20 cellular contexts compared by ENCODE assay signal in genomic region chr18:52367962-52368745, GRCh38. TPM values are rescaled to one million over a fixed set of nuclear protein-coding genes. Genes with fewer than 3 reads are reported as not detected.
DNase-seq lines count a peak whose midpoint lies in the region; ATAC-seq, FAIRE-seq and TF ChIP-seq lines count a peak whose summit lies in the region.
"Had no signal": no experiment of that assay in that cellular context is flagged by ENCODE, and none has a peak within 500 bp of the region (broad histone marks: within the 10 kb centered on the region; RNA-seq: fewer than 3 reads in every experiment).

No MANE protein-coding gene starts in this region.

- no peaks in the 10 kb centered on the region for H4K20me1 ChIP-seq in GM23338 (replicated peaks; ENCODE audit: insufficient read depth)
- H4K20me1 ChIP-seq: BLaER1 treated with 17β-estradiol and CSF1 and Interleukin-3, amounts not matched to agents 10 nM and 100 nM had no signal

- DNase-seq in NCI-H2227 (lab: John Stamatoyannopoulos, UW; ENCODE audit: unreplicated experiment) = peak; percentile 7
- no peak for DNase-seq in NCI-H2227 treated with DMSO at 0.1 percent for 48 hours (lab: John Stamatoyannopoulos, UW)
- peak; percentile 93 for DNase-seq in NCI-H69 (lab: John Stamatoyannopoulos, UW)
- DNase-seq in left kidney (ENCODE audit: low read depth, low spot score) = peak; percentile 31
- DNase-seq in HTR-8/SVneo (ENCODE audit: insufficient read length, low spot score) = no peak
- DNase-seq in GM23338 (ENCODE audit: low spot score) = no peak
- DNase-seq in right atrium auricular region (ENCODE audit: low spot score) = no peak
- DNase-seq: ACHN; CD4-positive, CD25-positive, alpha-beta regulatory T cell; DMS 273 treated with DMSO at 0.1 percent for 48 hours; HCEC 1CT; HFFc6; IMR-90; KBM-7 had no signal

- H3K4me3 ChIP-seq in GM23338 (no peak overlapping the region), right atrium auricular region (no peak overlapping the region)
- H3K4me3 ChIP-seq: BLaER1 treated with 17β-estradiol and CSF1 and Interleukin-3, amounts not matched to agents 10 nM and 100 nM had no signal

- H3K36me3 Mint-ChIP-seq in GM23338 (ENCODE audit: low read depth) = peaks cover 6% of the 10 kb centered on the region; the same call in 1 of the 3 replicates
- H3K36me3 Mint-ChIP-seq: CD4-positive, CD25-positive, alpha-beta regulatory T cell had no signal

- peaks cover 3% of the 10 kb centered on the region; the same call in 1 of the 3 replicates for H3K9me3 Mint-ChIP-seq in GM23338

- H3K4me2 ChIP-seq in GM23338 = no peak overlapping the region
- H3K4me2 ChIP-seq: BLaER1 treated with 17β-estradiol and CSF1 and Interleukin-3, amounts not matched to agents 10 nM and 100 nM had no signal

- no peak overlapping the region for H3K4me3 Mint-ChIP-seq in GM23338
- H3K4me3 Mint-ChIP-seq: CD4-positive, CD25-positive, alpha-beta regulatory T cell; HFFc6 had no signal

- no peak overlapping the region for H2AFZ ChIP-seq in GM23338

- H3K9me3 ChIP-seq in right atrium auricular region = no peaks in the 10 kb centered on the region

- H3K4me1 Mint-ChIP-seq in GM23338 = peaks cover 4% of the 10 kb centered on the region
- H3K4me1 Mint-ChIP-seq: CD4-positive, CD25-positive, alpha-beta regulatory T cell had no signal

- FAIRE-seq in HTR-8/SVneo (lab: Jason Lieb, UNC) = no peak
- FAIRE-seq: GM12891, GM19239 had no signal

- ATAC-seq in GM23338 = no peak

- H3K27ac ChIP-seq in GM23338 (ENCODE audit: low read depth) (no peak overlapping the region), right atrium auricular region (no peak overlapping the region)
- H3K27ac ChIP-seq: 22Rv1; BLaER1 treated with 17β-estradiol and CSF1 and Interleukin-3, amounts not matched to agents 10 nM and 100 nM; HL-60 had no signal

- H3K27me3 ChIP-seq in GM23338 (ENCODE audit: insufficient read depth) (no peaks in the 10 kb centered on the region), right atrium auricular region (no peaks in the 10 kb centered on the region)
- H3K27me3 ChIP-seq: BLaER1 treated with 17β-estradiol and CSF1 and Interleukin-3, amounts not matched to agents 10 nM and 100 nM had no signal

- H3K36me3 ChIP-seq in GM23338 (ENCODE audit: insufficient read depth) = no peaks in the 10 kb centered on the region
- H3K36me3 ChIP-seq in right atrium auricular region = no peaks in the 10 kb centered on the region
- H3K36me3 ChIP-seq: BLaER1 treated with 17β-estradiol and CSF1 and Interleukin-3, amounts not matched to agents 10 nM and 100 nM had no signal

- H3K27ac Mint-ChIP-seq in GM23338 = no peak overlapping the region
- H3K27ac Mint-ChIP-seq: CD4-positive, CD25-positive, alpha-beta regulatory T cell; HFFc6 had no signal

- no peaks in the 10 kb centered on the region for H3K27me3 Mint-ChIP-seq in GM23338 (ENCODE audit: insufficient read depth, low read depth, poor library complexity)
- H3K27me3 Mint-ChIP-seq: CD4-positive, CD25-positive, alpha-beta regulatory T cell had no signal

- H3K9me2 ChIP-seq in GM23338 (ENCODE audit: insufficient read depth) = no peaks in the 10 kb centered on the region

- no peaks in the 10 kb centered on the region for H3K79me2 ChIP-seq in GM23338 (replicated peaks; ENCODE audit: insufficient read depth)

- H3K4me1 ChIP-seq in GM23338 (ENCODE audit: insufficient read depth) = peaks cover 6% of the 10 kb centered on the region; the same call in 1 of the 2 replicates
- no peaks in the 10 kb centered on the region for H3K4me1 ChIP-seq in right atrium auricular region
- H3K4me1 ChIP-seq: BLaER1 treated with 17β-estradiol and CSF1 and Interleukin-3, amounts not matched to agents 10 nM and 100 nM had no signal

- TF ChIP-seq CTCF in GM23338 (conservative IDR thresholded peaks at IDR 0.05; ENCODE audit: low read depth in 2 of 2) = no peak
- TF ChIP-seq CTCF in right atrium auricular region (IDR thresholded peaks at IDR 0.05) = no peak

- no peaks in the 10 kb centered on the region for H3F3A ChIP-seq in GM23338 (replicated peaks; ENCODE audit: low read depth)

TF ChIP-seq in GM23338, 12 proteins besides CTCF, POLR2A, EP300 and RAD21 (continues in another document):
- TF ChIP-seq POLR2AphosphoS5 (IDR thresholded peaks at IDR 0.05; ENCODE audit: low read depth) = no peak
- no peak for TF ChIP-seq ZNF114 (CRISPR knock-in tag; IDR thresholded peaks at IDR 0.05)
- TF ChIP-seq EZH2phosphoT487 (IDR thresholded peaks at IDR 0.05; ENCODE audit: unreplicated experiment) = no peak
- TF ChIP-seq STAT1 (IDR thresholded peaks at IDR 0.05; ENCODE audit: unreplicated experiment) = no peak
- TF ChIP-seq NANOG (IDR thresholded peaks at IDR 0.05; ENCODE audit: borderline replicate concordance) = no peak
- TF ChIP-seq, protein P1, sequence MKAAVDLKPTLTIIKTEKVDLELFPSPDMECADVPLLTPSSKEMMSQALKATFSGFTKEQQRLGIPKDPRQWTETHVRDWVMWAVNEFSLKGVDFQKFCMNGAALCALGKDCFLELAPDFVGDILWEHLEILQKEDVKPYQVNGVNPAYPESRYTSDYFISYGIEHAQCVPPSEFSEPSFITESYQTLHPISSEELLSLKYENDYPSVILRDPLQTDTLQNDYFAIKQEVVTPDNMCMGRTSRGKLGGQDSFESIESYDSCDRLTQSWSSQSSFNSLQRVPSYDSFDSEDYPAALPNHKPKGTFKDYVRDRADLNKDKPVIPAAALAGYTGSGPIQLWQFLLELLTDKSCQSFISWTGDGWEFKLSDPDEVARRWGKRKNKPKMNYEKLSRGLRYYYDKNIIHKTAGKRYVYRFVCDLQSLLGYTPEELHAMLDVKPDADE (IDR thresholded peaks at IDR 0.05) = no peak
- no peak for TF ChIP-seq REST (IDR thresholded peaks at IDR 0.05; ENCODE audit: unreplicated experiment)
- TF ChIP-seq JUNB (IDR thresholded peaks at IDR 0.05; ENCODE audit: unreplicated experiment) = no peak

RNA-seq across cellular contexts. Expression of gene DCC, which starts 28.2 kb away (rescaled TPM):
- 0.70 and 0.73 TPM in 2 replicates for total RNA-seq in GM23338 (2014; rRNA removed; shearing (Covaris generic))
- 0.53 and 0.99 TPM in 2 replicates for polyA plus RNA-seq in GM23338 (2016; fragmentation: Nextera tagmentation; extraction: Ambion mirVana)
- not detected for total RNA-seq in right atrium auricular region
- total RNA-seq: CD4-positive, CD25-positive, alpha-beta regulatory T cell; G401; HFFc6 had no signal
- polyA plus RNA-seq: CD4-positive, CD25-positive, alpha-beta regulatory T cell had no signal

Comparison
In these comparisons a context has a peak if more than half of its experiments do, and no peak if none do; other contexts are left out.
1. DNase-seq: peak in NCI-H2227 (single experiment), NCI-H69 (single experiment) and left kidney (single experiment); none in NCI-H2227 treated with DMSO at 0.1 percent for 48 hours (single experiment), HTR-8/SVneo (single experiment), GM23338 (single experiment) and right atrium auricular region (single experiment).